ENCODE assay signal across 8 cellular contexts in the genomic region with DNA sequence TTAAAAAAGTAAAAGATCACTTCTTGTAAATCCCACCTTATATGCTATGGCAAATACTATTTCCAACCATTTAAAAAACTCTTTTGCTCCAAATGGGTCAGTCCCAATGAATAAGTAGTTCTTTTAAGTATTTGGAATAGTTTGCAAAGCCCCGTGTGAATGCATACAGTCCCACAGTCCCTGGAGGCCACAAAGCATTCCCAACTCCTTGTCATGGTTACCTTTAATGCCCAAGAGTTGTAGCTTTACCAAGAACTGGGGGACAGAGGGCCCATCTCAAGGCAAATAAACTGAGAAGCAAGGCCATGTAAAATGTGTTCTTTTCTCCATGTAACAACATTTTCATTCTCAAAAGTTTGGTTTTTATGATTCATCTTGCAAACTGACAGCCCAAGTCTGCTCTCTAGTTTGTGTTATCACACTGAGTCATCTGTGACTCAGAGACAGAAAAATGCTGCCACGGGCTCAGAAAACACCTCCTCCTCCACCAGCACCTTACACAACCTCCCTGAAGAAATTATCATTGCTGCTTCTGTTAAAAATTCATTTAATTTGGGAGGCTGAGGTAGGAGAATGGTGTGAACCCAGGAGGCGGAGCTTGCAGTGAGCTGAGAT.
DNase-seq lines count a peak whose midpoint lies in the region; ATAC-seq and TF ChIP-seq lines count a peak whose summit lies in the region.

No MANE protein-coding gene starts in this region.

- H3K27ac ChIP-seq in lower lobe of right lung, result no peak overlapping the region

- H3K27me3 ChIP-seq in lower lobe of right lung (ENCODE audit: low read depth), result no peaks in the 10 kb centered on the region

- DNase-seq in AG09309 (ENCODE audit: low read depth), result peak; percentile 80
- DNase-seq in HS-5 (ENCODE audit: low read depth), result peak; percentile 92
- DNase-seq in astrocyte of the cerebellum (ENCODE audit: low read depth), result peak; percentile 86
- no peak for DNase-seq in lower lobe of right lung
- no peak for DNase-seq in NCI-H1092 (lab: John Stamatoyannopoulos, UW)
- DNase-seq in cortex of kidney (lab: John Stamatoyannopoulos, UW), result no peak
- DNase-seq in NCI-H2196 (lab: John Stamatoyannopoulos, UW; ENCODE audit: unreplicated experiment), result no peak

- H3K36me3 ChIP-seq in lower lobe of right lung, result no peaks in the 10 kb centered on the region

- no peaks in the 10 kb centered on the region for H3K9me3 ChIP-seq in lower lobe of right lung

- in situ Hi-C loops in astrocyte of the cerebellum (cut with HindIII; ENCODE audit: low sequenced_read_pairs), result no loop called here

- TF ChIP-seq CTCF in AG09309 (IDR thresholded peaks at IDR 0.05; ENCODE audit: control insufficient read depth, insufficient read depth, low read depth, low read length, missing control alignments) (no peak), astrocyte of the cerebellum (IDR thresholded peaks at IDR 0.05; ENCODE audit: low read depth, low read length, missing control alignments) (no peak), lower lobe of right lung (IDR thresholded peaks at IDR 0.05) (no peak)

- intact Hi-C loops in lower lobe of right lung (cut with DNase I), result no loop called here

- no peaks in the 10 kb centered on the region for H3K4me1 ChIP-seq in lower lobe of right lung

- H3K4me3 ChIP-seq in AG09309 (ENCODE audit: control insufficient read depth, low read depth, low read length) (no peak overlapping the region), astrocyte of the cerebellum (ENCODE audit: low read depth, low read length) (no peak overlapping the region), lower lobe of right lung (no peak overlapping the region)

- peak; percentile 66 to 81 for ATAC-seq in lower lobe of right lung
- no peak for ATAC-seq in GM21528 (IDR thresholded peaks at IDR 0.05; ENCODE audit: low FRiP score, unreplicated experiment)

Comparison
In these comparisons a context has a peak if more than half of its experiments do, and no peak if none do; other contexts are left out.
1. DNase-seq: peak in AG09309 (single experiment), HS-5 (single experiment) and astrocyte of the cerebellum (single experiment); none in lower lobe of right lung (single experiment), NCI-H1092 (single experiment), cortex of kidney (single experiment) and NCI-H2196 (single experiment).